In the genomic region with DNA sequence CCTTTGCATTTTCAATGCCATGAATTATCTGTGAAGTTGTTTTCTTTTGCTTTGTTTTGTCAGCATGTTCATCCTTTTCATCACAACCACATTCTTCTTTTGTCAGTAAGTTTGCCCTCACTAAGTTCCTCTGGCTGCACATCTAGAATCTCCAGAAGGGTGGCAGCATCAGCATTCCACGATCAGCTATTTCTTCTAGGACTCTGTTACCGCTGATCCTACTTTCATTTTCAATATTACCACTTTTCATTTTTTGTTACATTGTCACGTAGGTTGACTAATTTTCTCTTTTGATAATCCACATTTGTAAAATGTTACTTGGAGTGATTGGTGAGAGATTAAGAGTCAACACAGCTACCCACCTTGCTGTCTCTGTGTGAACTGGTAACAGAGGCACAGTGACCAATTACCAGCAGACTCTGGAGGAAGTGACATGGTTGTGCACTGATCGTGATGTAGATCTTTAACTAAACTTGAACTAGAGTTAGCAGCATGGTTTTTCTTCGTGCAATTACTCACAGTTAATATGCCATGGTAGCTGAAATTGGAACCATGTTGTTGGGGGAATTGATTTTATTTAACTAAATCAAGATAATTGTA, we compare ENCODE assay signal across 8 cellular contexts.
DNase-seq lines count a peak whose midpoint lies in the region; ATAC-seq, FAIRE-seq and TF ChIP-seq lines count a peak whose summit lies in the region.

No MANE protein-coding gene starts in this region.

- DNase-seq in GM10266 (ENCODE audit: extremely low spot score) (peak; percentile 15), NCI-H510A treated with DMSO at 0.1 percent for 48 hours (lab: John Stamatoyannopoulos, UW) (no peak), RCC 7860 (ENCODE audit: low spot score) (no peak), NCI-H2081 (lab: John Stamatoyannopoulos, UW) (no peak), NCI-H1436 treated with DMSO at 0.1 percent for 48 hours (lab: John Stamatoyannopoulos, UW) (no peak)

- H3K9me3 ChIP-seq in Loucy (ENCODE audit: insufficient read depth, low read depth, low read length) (no peaks in the 10 kb centered on the region), endocrine pancreas (ENCODE audit: control insufficient read depth, low read length) (no peaks in the 10 kb centered on the region)

- peak overlapping the region; percentile 39 for H3K4me2 ChIP-seq in Loucy (ENCODE audit: low read depth, low read length, poor library complexity, severe bottlenecking)

- H4K20me1 ChIP-seq in Loucy (ENCODE audit: insufficient read depth, low read length, poor library complexity, severe bottlenecking) = no peaks in the 10 kb centered on the region

- no peaks in the 10 kb centered on the region for H3K9me2 ChIP-seq in Loucy (replicated peaks; ENCODE audit: low read depth, low read length)

- peak; percentile 78 for ATAC-seq in GM21576 (IDR thresholded peaks at IDR 0.05; ENCODE audit: unreplicated experiment)

- H3K79me2 ChIP-seq in Loucy (ENCODE audit: insufficient read depth, low read length) = no peaks in the 10 kb centered on the region

- TF ChIP-seq CTCF in GM10266 (IDR thresholded peaks at IDR 0.05; ENCODE audit: control insufficient read depth, insufficient read depth, low read depth, missing control alignments) (peak; percentile 26), Loucy (conservative IDR thresholded peaks at IDR 0.05; ENCODE audit: low read length) (no peak)

- H3K27me3 ChIP-seq in Loucy (ENCODE audit: insufficient read depth, low read length, poor library complexity, severe bottlenecking) = no peaks in the 10 kb centered on the region
- peaks cover 3% of the 10 kb centered on the region for H3K27me3 ChIP-seq in endocrine pancreas (ENCODE audit: control insufficient read depth, insufficient read depth, low read length)

- H3K4me3 ChIP-seq in Loucy (ENCODE audit: low read length, poor library complexity, severe bottlenecking) (peak overlapping the region; percentile 55), endocrine pancreas (ENCODE audit: control insufficient read depth, insufficient read depth, low read length) (peak overlapping the region; percentile 76)

- H3K4me1 ChIP-seq in Loucy (ENCODE audit: insufficient read depth, low read length, poor library complexity, severe bottlenecking) (no peaks in the 10 kb centered on the region), endocrine pancreas (ENCODE audit: control insufficient read depth, insufficient read depth, low read length) (no peaks in the 10 kb centered on the region)

- H3K9ac ChIP-seq in Loucy (ENCODE audit: low read depth, low read length, poor library complexity, severe bottlenecking) = no peak overlapping the region
- H3K9ac ChIP-seq in endocrine pancreas (ENCODE audit: control insufficient read depth, insufficient read depth, low read length) = no peak overlapping the region

- H3F3A ChIP-seq in Loucy (ENCODE audit: low read depth) = no peaks in the 10 kb centered on the region

- no peak for FAIRE-seq in RCC 7860 (lab: Jason Lieb, UNC)

- H3K36me3 ChIP-seq in Loucy (ENCODE audit: insufficient read depth, low read length) (no peaks in the 10 kb centered on the region), endocrine pancreas (ENCODE audit: control insufficient read depth, insufficient read depth, low read length) (no peaks in the 10 kb centered on the region)

- H2AFZ ChIP-seq in Loucy (ENCODE audit: low read length) = peak overlapping the region; percentile 40; the same call in 1 of the 2 replicates
